In the genomic region with DNA sequence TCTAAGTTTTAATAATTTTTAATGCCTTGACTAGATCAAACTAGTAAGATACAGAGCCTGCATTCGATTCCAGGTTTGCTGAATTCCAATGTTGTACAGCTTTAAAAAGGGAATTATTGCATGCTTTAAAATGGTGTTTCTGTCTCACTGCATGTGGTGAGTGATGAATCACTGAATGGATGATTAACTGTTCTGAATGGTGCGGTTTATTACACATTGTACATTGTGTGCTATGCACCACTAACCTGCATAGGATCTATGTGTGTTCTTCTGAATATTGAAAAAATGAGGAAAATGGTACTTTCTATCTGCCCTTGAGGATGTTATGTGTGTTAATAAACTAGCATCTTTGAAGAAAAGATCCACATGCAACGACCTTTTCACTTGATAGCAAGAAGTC, we compare ENCODE assay signal across 23 cellular contexts.
"Had no signal": no experiment of that assay in that cellular context is flagged by ENCODE, and none has a peak within 500 bp of the region (broad histone marks: within the 10 kb centered on the region; RNA-seq: fewer than 3 reads in every experiment).

No MANE protein-coding gene starts in this region.

- H3K27me3 ChIP-seq: adrenal gland, transverse colon had no signal

- H3K9ac ChIP-seq: parathyroid adenoma had no signal

- H2AFZ ChIP-seq: parathyroid adenoma had no signal

- ATAC-seq: activated CD8-positive, alpha-beta T cell treated with anti-CD3 and anti-CD28 coated beads, Interleukin-2, amount 10 ng/mL, durations not matched to agents 7 days and 5 days; gastroesophageal sphincter; mucosa of descending colon; naive thymus-derived CD4-positive, alpha-beta T cell had no signal

- H3K4me3 Mint-ChIP-seq: activated CD8-positive, alpha-beta T cell treated with anti-CD3 and anti-CD28 coated beads, Interleukin-2, amount 10 ng/mL, durations not matched to agents 7 days and 5 days; activated naive CD4-positive, alpha-beta T cell treated with anti-CD3 and anti-CD28 coated beads, Interleukin-2, amount 50 U/mL, for 24 hours; brain; memory B cell; naive thymus-derived CD4-positive, alpha-beta T cell; T-helper 1 cell treated with Interleukin-12 subunit alpha and Interleukin-12 subunit beta and Interleukin-4 antibody, amounts not matched to agents 30 μg/mL and 1 μg/mL, for 36 hours had no signal

- H3K27ac Mint-ChIP-seq: activated CD8-positive, alpha-beta T cell treated with anti-CD3 and anti-CD28 coated beads, Interleukin-2, amount 10 ng/mL, durations not matched to agents 7 days and 5 days; activated naive CD4-positive, alpha-beta T cell treated with anti-CD3 and anti-CD28 coated beads, Interleukin-2, amount 50 U/mL, for 24 hours; memory B cell; naive thymus-derived CD4-positive, alpha-beta T cell; T-helper 1 cell treated with Interleukin-12 subunit alpha and Interleukin-12 subunit beta and Interleukin-4 antibody, amounts not matched to agents 30 μg/mL and 1 μg/mL, for 36 hours had no signal

- FAIRE-seq: islet of Langerhans had no signal

- H3K36me3 ChIP-seq: adrenal gland, gastroesophageal sphincter, left ventricle myocardium inferior, transverse colon had no signal

- H3K79me2 ChIP-seq: parathyroid adenoma had no signal

- H3K4me3 ChIP-seq: adrenal gland, gastroesophageal sphincter, left ventricle myocardium inferior, mucosa of descending colon, skin epidermis, transverse colon had no signal

- H3K4me1 Mint-ChIP-seq: activated naive CD4-positive, alpha-beta T cell treated with anti-CD3 and anti-CD28 coated beads, Interleukin-2, amount 50 U/mL, for 24 hours had no signal

- H3K27me3 Mint-ChIP-seq: brain had no signal

- H3K27ac ChIP-seq: adrenal gland, epithelial cell of prostate, gastroesophageal sphincter, left ventricle myocardium inferior, parathyroid adenoma, skin epidermis, transverse colon had no signal

- DNase-seq: activated CD4-positive, alpha-beta T cell treated with anti-CD3 and anti-CD28 coated beads for 4 hours; activated CD8-positive, alpha-beta memory T cell treated with anti-CD3 and anti-CD28 coated beads, Interleukin-2, amount 50 U/mL, for 4 hours; activated CD8-positive, alpha-beta T cell treated with anti-CD3 and anti-CD28 coated beads, Interleukin-2, amount 10 ng/mL, durations not matched to agents 7 days and 5 days; activated effector memory CD4-positive, alpha-beta T cell treated with anti-CD3 and anti-CD28 coated beads, Interleukin-2, amount 50 U/mL, for 16 hours; activated T-cell treated with anti-CD3 and anti-CD28 coated beads, Interleukin-2, amount 50 U/mL, for 48 hours; adrenal gland; effector memory CD4-positive, alpha-beta T cell; left ventricle myocardium inferior; mucosa of descending colon; naive thymus-derived CD4-positive, alpha-beta T cell; stimulated activated CD4-positive, alpha-beta T cell treated with anti-CD3 and anti-CD28 coated beads, Interleukin-15, amount 100 ng/mL, for 24 hours; stimulated activated CD4-positive, alpha-beta T cell treated with anti-CD3 and anti-CD28 coated beads, Interleukin-4, amount 100 ng/mL, for 24 hours; stimulated activated naive CD4-positive, alpha-beta T cell; transverse colon had no signal

- H3K4me1 ChIP-seq: adrenal gland, gastroesophageal sphincter, left ventricle myocardium inferior, transverse colon had no signal

- H3K36me3 Mint-ChIP-seq: activated naive CD4-positive, alpha-beta T cell treated with anti-CD3 and anti-CD28 coated beads, Interleukin-2, amount 50 U/mL, for 24 hours; brain; memory B cell had no signal

- H3K9me3 Mint-ChIP-seq: activated naive CD4-positive, alpha-beta T cell treated with anti-CD3 and anti-CD28 coated beads, Interleukin-2, amount 50 U/mL, for 24 hours; brain; T-helper 1 cell treated with Interleukin-12 subunit alpha and Interleukin-12 subunit beta and Interleukin-4 antibody, amounts not matched to agents 30 μg/mL and 1 μg/mL, for 36 hours had no signal

- H3K9me3 ChIP-seq: adrenal gland, gastroesophageal sphincter, left ventricle myocardium inferior, mucosa of descending colon, transverse colon had no signal
